In genomic region chr16:11396241-11397048, GRCh38 we compare ENCODE assay signal across 8 cellular contexts. TPM values are rescaled to one million over a fixed set of nuclear protein-coding genes. Genes with fewer than 3 reads are reported as not detected.
DNase-seq lines count a peak whose midpoint lies in the region; ATAC-seq, FAIRE-seq and TF ChIP-seq lines count a peak whose summit lies in the region.

No MANE protein-coding gene starts in this region.

- H3K27me3 Mint-ChIP-seq in activated CD4-positive, alpha-beta memory T cell treated with anti-CD3 and anti-CD28 coated beads, Interleukin-2, amount 10 ng/mL, durations not matched to agents 7 days and 5 days: peaks cover 1% of the 10 kb centered on the region
- H3K27me3 Mint-ChIP-seq in memory B cell: no peaks in the 10 kb centered on the region

- FAIRE-seq in GM12891 (lab: Jason Lieb, UNC): peak; percentile 85

- CTCF ChIA-PET in activated CD4-positive, alpha-beta memory T cell treated with anti-CD3 and anti-CD28 coated beads, Interleukin-2, amount 10 ng/mL, durations not matched to agents 7 days and 5 days (lab: Charles Lee): interaction anchor here (0.6 to 3.6 kb wide), 42 partner anchors 9 to 517 kb away, joined by 3 to 39 read pairs (median 4); no protein-coding TSS in a partner anchor

- H3K4me3 Mint-ChIP-seq in activated CD4-positive, alpha-beta memory T cell treated with anti-CD3 and anti-CD28 coated beads, Interleukin-2, amount 10 ng/mL, durations not matched to agents 7 days and 5 days: no peak overlapping the region
- H3K4me3 Mint-ChIP-seq in memory B cell: no peak overlapping the region

- ATAC-seq in memory B cell (ENCODE audit: low read depth) (peak; percentile 77), HG03135 (IDR thresholded peaks at IDR 0.05; ENCODE audit: unreplicated experiment) (no peak)

- in situ Hi-C loops in ACHN (cut with HindIII; ENCODE audit: low pct_ligation_motif_present, low pct_unique_long_range_greater_than_20kb, low sequenced_read_pairs): no loop called here

- H3K36me3 Mint-ChIP-seq in activated CD4-positive, alpha-beta memory T cell treated with anti-CD3 and anti-CD28 coated beads, Interleukin-2, amount 10 ng/mL, durations not matched to agents 7 days and 5 days (ENCODE audit: low read depth): no peaks in the 10 kb centered on the region
- no peaks in the 10 kb centered on the region for H3K36me3 Mint-ChIP-seq in memory B cell

- H3K27ac Mint-ChIP-seq in activated CD4-positive, alpha-beta memory T cell treated with anti-CD3 and anti-CD28 coated beads, Interleukin-2, amount 10 ng/mL, durations not matched to agents 7 days and 5 days: no peak overlapping the region
- no peak overlapping the region for H3K27ac Mint-ChIP-seq in memory B cell

- H3K4me1 Mint-ChIP-seq in activated CD4-positive, alpha-beta memory T cell treated with anti-CD3 and anti-CD28 coated beads, Interleukin-2, amount 10 ng/mL, durations not matched to agents 7 days and 5 days: no peaks in the 10 kb centered on the region
- peaks cover 4% of the 10 kb centered on the region for H3K4me1 Mint-ChIP-seq in memory B cell

- H3K9me3 Mint-ChIP-seq in activated CD4-positive, alpha-beta memory T cell treated with anti-CD3 and anti-CD28 coated beads, Interleukin-2, amount 10 ng/mL, durations not matched to agents 7 days and 5 days: no peaks in the 10 kb centered on the region
- no peaks in the 10 kb centered on the region for H3K9me3 Mint-ChIP-seq in memory B cell

- TF ChIP-seq POLR2A in GM12891 (IDR thresholded peaks at IDR 0.05; ENCODE audit: low read depth, low read length): no peak

- POLR2A ChIA-PET in activated CD4-positive, alpha-beta memory T cell treated with anti-CD3 and anti-CD28 coated beads, Interleukin-2, amount 10 ng/mL, durations not matched to agents 7 days and 5 days (lab: Charles Lee): interaction anchor here (1.5 kb wide), 1 partner anchor 10 kb away, joined by 4 read pairs; no protein-coding TSS in a partner anchor

- DNase-seq in ACHN: peak; percentile 73
- DNase-seq in GM12891 (ENCODE audit: insufficient read length, low spot score): peak; percentile 90
- peak; percentile 2 for DNase-seq in NCI-H345 treated with DMSO at 0.1 percent for 48 hours (lab: John Stamatoyannopoulos, UW; ENCODE audit: unreplicated experiment)
- DNase-seq in activated CD4-positive, alpha-beta memory T cell treated with anti-CD3 and anti-CD28 coated beads, Interleukin-2, amount 10 ng/mL, durations not matched to agents 7 days and 5 days: peak; percentile 66
- DNase-seq in effector CD8-positive, alpha-beta T cell (lab: John Stamatoyannopoulos, UW): peak; percentile 57
- DNase-seq in memory B cell (ENCODE audit: low spot score in 2 of 2): peak; percentile 75 to 82
- DNase-seq in stimulated activated CD8-positive, alpha-beta memory T cell treated with anti-CD3 and anti-CD28 coated beads, Interleukin-15, amount 100 ng/mL, for 1 hour (ENCODE audit: low read depth): peak; percentile 40

TF ChIP-seq in GM12891, 5 proteins besides CTCF, POLR2A, EP300 and RAD21:
- no peak for TF ChIP-seq PAX5 (IDR thresholded peaks at IDR 0.05; ENCODE audit: insufficient read depth, low read length, severe bottlenecking)
- TF ChIP-seq POLR2AphosphoS5 (IDR thresholded peaks at IDR 0.05; ENCODE audit: low read depth, low read length): no peak
- TF ChIP-seq TAF1 (IDR thresholded peaks at IDR 0.05; ENCODE audit: low read depth, low read length): no peak
- TF ChIP-seq SPI1 (IDR thresholded peaks at IDR 0.05; ENCODE audit: low read depth, low read length): 0 out of 2 replicates have a peak, but pooled peaks have one; percentile 2
- TF ChIP-seq POU2F2 (IDR thresholded peaks at IDR 0.05; ENCODE audit: low read depth, low read length): no peak

RNA-seq across cellular contexts. Expression of gene RMI2, which starts 51.2 kb away (rescaled TPM):
- polyA plus RNA-seq in GM12891 (2012; ENCODE audit: low read depth, missing spikeins): 39.3 TPM
- total RNA-seq in activated CD4-positive, alpha-beta memory T cell treated with anti-CD3 and anti-CD28 coated beads, Interleukin-2, amount 10 ng/mL, durations not matched to agents 7 days and 5 days: 10 to 100 TPM; 45.9 to 46.6 TPM

Comparison
In these comparisons a context has a peak if more than half of its experiments do, and no peak if none do; other contexts are left out.
1. DNase-seq: peak in every context shown above with its lines; median percentile 90 in GM12891; 78 in memory B cell; 73 in ACHN; 66 in activated CD4-positive, alpha-beta memory T cell treated with anti-CD3 and anti-CD28 coated beads, Interleukin-2, amount 10 ng/mL, durations not matched to agents 7 days and 5 days; 57 in effector CD8-positive, alpha-beta T cell; 40 in stimulated activated CD8-positive, alpha-beta memory T cell treated with anti-CD3 and anti-CD28 coated beads, Interleukin-15, amount 100 ng/mL, for 1 hour; 2 in NCI-H345 treated with DMSO at 0.1 percent for 48 hours.